18 cellular contexts compared by ENCODE assay signal in genomic region chr12:67428431-67428830, GRCh38.
DNase-seq lines count a peak whose midpoint lies in the region; ATAC-seq, FAIRE-seq and TF ChIP-seq lines count a peak whose summit lies in the region.
"Had no signal": no experiment of that assay in that cellular context is flagged by ENCODE, and none has a peak within 500 bp of the region (broad histone marks: within the 10 kb centered on the region; RNA-seq: fewer than 3 reads in every experiment).

No MANE protein-coding gene starts in this region.

- no peaks in the 10 kb centered on the region for H3K27me3 ChIP-seq in foreskin keratinocyte
- H3K27me3 ChIP-seq in pancreas = no peaks in the 10 kb centered on the region
- H3K27me3 ChIP-seq: BLaER1 treated with 17β-estradiol and CSF1 and Interleukin-3, amounts not matched to agents 10 nM and 100 nM; MG63 had no signal

- intact Hi-C loops in pancreas (cut with DNase I) = no loop called here

- no peaks in the 10 kb centered on the region for H3K36me3 ChIP-seq in pancreas
- H3K36me3 ChIP-seq: BLaER1 treated with 17β-estradiol and CSF1 and Interleukin-3, amounts not matched to agents 10 nM and 100 nM; MG63 had no signal

- H3K4me1 ChIP-seq in foreskin keratinocyte (peaks cover 13% of the 10 kb centered on the region), pancreas (peaks cover 0 to 30% (median 19%) of the 10 kb centered on the region in 3 donors)

- 65 to 66% methylated on average over 2 of the region's 2 CpGs for WGBS in pancreas, 2 donors

- peak overlapping the region; percentile 59 for H3K27ac ChIP-seq in foreskin keratinocyte
- H3K27ac ChIP-seq in pancreas = no peak overlapping the region
- H3K27ac ChIP-seq: BLaER1 treated with 17β-estradiol and CSF1 and Interleukin-3, amounts not matched to agents 10 nM and 100 nM; KMS-11 had no signal

- ATAC-seq in foreskin keratinocyte (peak; percentile 72), pancreas (no peak), GM21737 (IDR thresholded peaks at IDR 0.05; ENCODE audit: unreplicated experiment) (no peak), HG02763 (IDR thresholded peaks at IDR 0.05; ENCODE audit: unreplicated experiment) (no peak)

- TF ChIP-seq CTCF in foreskin keratinocyte (conservative IDR thresholded peaks at IDR 0.05) (no peak), pancreas (IDR thresholded peaks at IDR 0.05) (no peak)

- H3K4me3 ChIP-seq in pancreas = no peak overlapping the region
- H3K4me3 ChIP-seq: BLaER1 treated with 17β-estradiol and CSF1 and Interleukin-3, amounts not matched to agents 10 nM and 100 nM; MG63 had no signal

- peak; percentile 32 for FAIRE-seq in pancreas (lab: Jason Lieb, UNC)
- FAIRE-seq: A204.1, RCC 7860 had no signal

- DNase-seq in EH (ENCODE audit: low read depth) (peak; percentile 74), NCI-H69 (lab: John Stamatoyannopoulos, UW) (peak; percentile 62), foreskin keratinocyte (peak in 1 of 2 donors; percentile 65), pancreas (no peak), dedifferentiated amniotic fluid mesenchymal stem cell (ENCODE audit: extremely low spot score) (no peak), NCI-H446 treated with DMSO at 0.1 percent for 48 hours (lab: John Stamatoyannopoulos, UW) (no peak)
- DNase-seq: GOT3, MG63, NCI-H1092, NCI-H2081 treated with DMSO at 0.1 percent for 48 hours, NCI-H524, SIG-M5 had no signal

- no peaks in the 10 kb centered on the region for H3K9me3 ChIP-seq in pancreas
- H3K9me3 ChIP-seq: MG63 had no signal

Comparison
In these comparisons a context has a peak if more than half of its experiments do, and no peak if none do; other contexts are left out.
1. DNase-seq: peak in EH (single experiment) and NCI-H69 (single experiment); none in pancreas (0 of 6), dedifferentiated amniotic fluid mesenchymal stem cell (single experiment) and NCI-H446 treated with DMSO at 0.1 percent for 48 hours (single experiment).